Comparison of ENCODE assay signal across 11 cellular contexts in genomic region chr13:103539265-103539664, GRCh38.
DNase-seq lines count a peak whose midpoint lies in the region; ATAC-seq and TF ChIP-seq lines count a peak whose summit lies in the region.
"Had no signal": no experiment of that assay in that cellular context is flagged by ENCODE, and none has a peak within 500 bp of the region (broad histone marks: within the 10 kb centered on the region; RNA-seq: fewer than 3 reads in every experiment).

No MANE protein-coding gene starts in this region.

- H3K4me1 Mint-ChIP-seq in brain: peaks cover 16% of the 10 kb centered on the region
- H3K4me1 Mint-ChIP-seq: natural killer cell had no signal

- H3K36me3 Mint-ChIP-seq in brain: no peaks in the 10 kb centered on the region
- H3K36me3 Mint-ChIP-seq: natural killer cell had no signal

- DNase-seq in DMS53 (lab: John Stamatoyannopoulos, UW) (peak; percentile 0), DMS53 treated with DMSO at 0.1 percent for 48 hours (lab: John Stamatoyannopoulos, UW; ENCODE audit: unreplicated experiment) (no peak), NCI-H2227 (lab: John Stamatoyannopoulos, UW; ENCODE audit: unreplicated experiment) (peak; percentile 46), retina (peak; percentile 86)
- DNase-seq: activated T-cell treated with anti-CD3 and anti-CD28 coated beads, Interleukin-2, amount 50 U/mL, for 4 hours; erythroblast; natural killer cell had no signal

- peak overlapping the region in 4 of 5 experiments; percentile 29 to 88 (median 46) for H3K27ac Mint-ChIP-seq in brain
- H3K27ac Mint-ChIP-seq: natural killer cell had no signal

- peak in 1 of 2 experiments; percentile 15 for TF ChIP-seq CTCF in brain (conservative IDR thresholded peaks at IDR 0.05)

- H3K27me3 Mint-ChIP-seq in brain: no peaks in the 10 kb centered on the region

- peaks cover 20 to 21% (median 20%) of the 10 kb centered on the region in 5 experiments for H3K9me3 Mint-ChIP-seq in brain

- no peak for ATAC-seq in GM21390 (IDR thresholded peaks at IDR 0.05; ENCODE audit: unreplicated experiment)
- ATAC-seq in GM21423 (IDR thresholded peaks at IDR 0.05; ENCODE audit: unreplicated experiment): no peak
- no peak for ATAC-seq in GM18868 (IDR thresholded peaks at IDR 0.05; ENCODE audit: unreplicated experiment)
- ATAC-seq: activated T-cell treated with anti-CD3 and anti-CD28 coated beads, Interleukin-2, amount 50 U/mL, for 4 hours; natural killer cell had no signal

- H3K4me3 Mint-ChIP-seq in brain: peak overlapping the region in 4 of 5 experiments; percentile 3 to 63 (median 35)
- H3K4me3 Mint-ChIP-seq: activated T-cell treated with anti-CD3 and anti-CD28 coated beads, Interleukin-2, amount 50 U/mL, for 4 hours; natural killer cell had no signal
